1 cellular context compared by ENCODE assay signal in genomic region chr15:59104912-59105732, GRCh38.
A peak's percentile ranks its signal among the peaks of the same experiment; 100 is the strongest.
TF ChIP-seq lines count a peak whose summit lies in the region.

Gene CCNB2, plus strand, starts transcription at chr15:59105146. Its CDS starts 123 bp downstream, at chr15:59105269.

TF ChIP-seq in HEK293, 187 proteins besides CTCF, POLR2A, EP300 and RAD21 (continued from another document):
- TF ChIP-seq ZNF341 (tag by site-specific recombination; IDR thresholded peaks at IDR 0.05; ENCODE audit: low read depth), result peak; percentile 53
- TF ChIP-seq ZNF24 (tag by site-specific recombination; IDR thresholded peaks at IDR 0.05), result peak; percentile 29; the same call in 1 of the 2 replicates
- no peak for TF ChIP-seq ZNF404 (tag by site-specific recombination; IDR thresholded peaks at IDR 0.05)
- TF ChIP-seq ZFP69B (tag by site-specific recombination; IDR thresholded peaks at IDR 0.05), result no peak
- 0 out of 2 replicates have a peak, but pooled peaks have one; percentile 46 for TF ChIP-seq OVOL3 (tag by site-specific recombination; IDR thresholded peaks at IDR 0.05)
- no peak for TF ChIP-seq ZNF174 (tag by site-specific recombination; IDR thresholded peaks at IDR 0.05)
- peak; percentile 56; the same call in 1 of the 2 replicates for TF ChIP-seq SP7 (tag by site-specific recombination; IDR thresholded peaks at IDR 0.05)
- TF ChIP-seq ZBTB48 (tag by site-specific recombination; IDR thresholded peaks at IDR 0.05), result peak; percentile 86
- peak; percentile 98 for TF ChIP-seq ZNF394 (tag by site-specific recombination; IDR thresholded peaks at IDR 0.05; ENCODE audit: borderline replicate concordance)
- no peak for TF ChIP-seq ZNF473 (tag by site-specific recombination; IDR thresholded peaks at IDR 0.05)
- TF ChIP-seq SP2 (tag by site-specific recombination; IDR thresholded peaks at IDR 0.05), result peak; percentile 80
- peak; percentile 51 for TF ChIP-seq KLF9 (tag by site-specific recombination; IDR thresholded peaks at IDR 0.05; ENCODE audit: low read depth)
- peak; percentile 57 for TF ChIP-seq WT1 (tag by site-specific recombination; IDR thresholded peaks at IDR 0.05)
- TF ChIP-seq, protein P1, sequence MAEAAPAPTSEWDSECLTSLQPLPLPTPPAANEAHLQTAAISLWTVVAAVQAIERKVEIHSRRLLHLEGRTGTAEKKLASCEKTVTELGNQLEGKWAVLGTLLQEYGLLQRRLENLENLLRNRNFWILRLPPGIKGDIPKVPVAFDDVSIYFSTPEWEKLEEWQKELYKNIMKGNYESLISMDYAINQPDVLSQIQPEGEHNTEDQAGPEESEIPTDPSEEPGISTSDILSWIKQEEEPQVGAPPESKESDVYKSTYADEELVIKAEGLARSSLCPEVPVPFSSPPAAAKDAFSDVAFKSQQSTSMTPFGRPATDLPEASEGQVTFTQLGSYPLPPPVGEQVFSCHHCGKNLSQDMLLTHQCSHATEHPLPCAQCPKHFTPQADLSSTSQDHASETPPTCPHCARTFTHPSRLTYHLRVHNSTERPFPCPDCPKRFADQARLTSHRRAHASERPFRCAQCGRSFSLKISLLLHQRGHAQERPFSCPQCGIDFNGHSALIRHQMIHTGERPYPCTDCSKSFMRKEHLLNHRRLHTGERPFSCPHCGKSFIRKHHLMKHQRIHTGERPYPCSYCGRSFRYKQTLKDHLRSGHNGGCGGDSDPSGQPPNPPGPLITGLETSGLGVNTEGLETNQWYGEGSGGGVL (tag by site-specific recombination; IDR thresholded peaks at IDR 0.05), result peak; percentile 74
- peak; percentile 41 for TF ChIP-seq YY1 (tag by site-specific recombination; IDR thresholded peaks at IDR 0.05)
- peak; percentile 37; the same call in 1 of the 2 replicates for TF ChIP-seq GLIS2 (tag by site-specific recombination; IDR thresholded peaks at IDR 0.05)
- peak; percentile 86; the same call in 1 of the 2 replicates for TF ChIP-seq MZF1 (tag by site-specific recombination; IDR thresholded peaks at IDR 0.05; ENCODE audit: borderline replicate concordance)
- 0 out of 2 replicates have a peak, but pooled peaks have one; percentile 23 for TF ChIP-seq ZNF629 (tag by site-specific recombination; IDR thresholded peaks at IDR 0.05)
- TF ChIP-seq ZNF274 (IDR thresholded peaks at IDR 0.05; ENCODE audit: low read length), result no peak
- no peak for TF ChIP-seq ZNF274 (tag by site-specific recombination; IDR thresholded peaks at IDR 0.05; ENCODE audit: borderline replicate concordance)
- TF ChIP-seq ZBTB8A (tag by site-specific recombination; IDR thresholded peaks at IDR 0.05), result peak; percentile 50; the same call in 1 of the 2 replicates
- peak; percentile 28 for TF ChIP-seq ZBTB26 (tag by site-specific recombination; optimal IDR thresholded peaks at IDR 0.05)
- TF ChIP-seq ZNF600 (tag by site-specific recombination; IDR thresholded peaks at IDR 0.05), result peak; percentile 35
- TF ChIP-seq GLIS1 (tag by site-specific recombination; IDR thresholded peaks at IDR 0.05), result peak; percentile 23; the same call in 1 of the 2 replicates
- TF ChIP-seq SP3 (tag by site-specific recombination; IDR thresholded peaks at IDR 0.05), result peak; percentile 67
- TF ChIP-seq, protein P2, sequence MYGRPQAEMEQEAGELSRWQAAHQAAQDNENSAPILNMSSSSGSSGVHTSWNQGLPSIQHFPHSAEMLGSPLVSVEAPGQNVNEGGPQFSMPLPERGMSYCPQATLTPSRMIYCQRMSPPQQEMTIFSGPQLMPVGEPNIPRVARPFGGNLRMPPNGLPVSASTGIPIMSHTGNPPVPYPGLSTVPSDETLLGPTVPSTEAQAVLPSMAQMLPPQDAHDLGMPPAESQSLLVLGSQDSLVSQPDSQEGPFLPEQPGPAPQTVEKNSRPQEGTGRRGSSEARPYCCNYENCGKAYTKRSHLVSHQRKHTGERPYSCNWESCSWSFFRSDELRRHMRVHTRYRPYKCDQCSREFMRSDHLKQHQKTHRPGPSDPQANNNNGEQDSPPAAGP (tag by site-specific recombination; IDR thresholded peaks at IDR 0.05), result peak; percentile 69; the same call in 1 of the 2 replicates
- TF ChIP-seq KLF8 (tag by site-specific recombination; IDR thresholded peaks at IDR 0.05), result peak; percentile 64; the same call in 1 of the 2 replicates
- TF ChIP-seq KLF1 (tag by site-specific recombination; IDR thresholded peaks at IDR 0.05), result peak; percentile 55
- TF ChIP-seq, protein P3, sequence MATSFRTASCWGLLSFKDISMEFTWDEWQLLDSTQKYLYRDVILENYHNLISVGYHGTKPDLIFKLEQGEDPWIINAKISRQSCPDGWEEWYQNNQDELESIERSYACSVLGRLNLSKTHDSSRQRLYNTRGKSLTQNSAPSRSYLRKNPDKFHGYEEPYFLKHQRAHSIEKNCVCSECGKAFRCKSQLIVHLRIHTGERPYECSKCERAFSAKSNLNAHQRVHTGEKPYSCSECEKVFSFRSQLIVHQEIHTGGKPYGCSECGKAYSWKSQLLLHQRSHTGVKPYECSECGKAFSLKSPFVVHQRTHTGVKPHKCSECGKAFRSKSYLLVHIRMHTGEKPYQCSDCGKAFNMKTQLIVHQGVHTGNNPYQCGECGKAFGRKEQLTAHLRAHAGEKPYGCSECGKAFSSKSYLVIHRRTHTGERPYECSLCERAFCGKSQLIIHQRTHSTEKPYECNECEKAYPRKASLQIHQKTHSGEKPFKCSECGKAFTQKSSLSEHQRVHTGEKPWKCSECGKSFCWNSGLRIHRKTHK (tag by site-specific recombination; IDR thresholded peaks at IDR 0.05), result no peak
- TF ChIP-seq HOXC10 (CRISPR knock-in tag; IDR thresholded peaks at IDR 0.05), result no peak
